8 cellular contexts compared by ENCODE assay signal in the genomic region with DNA sequence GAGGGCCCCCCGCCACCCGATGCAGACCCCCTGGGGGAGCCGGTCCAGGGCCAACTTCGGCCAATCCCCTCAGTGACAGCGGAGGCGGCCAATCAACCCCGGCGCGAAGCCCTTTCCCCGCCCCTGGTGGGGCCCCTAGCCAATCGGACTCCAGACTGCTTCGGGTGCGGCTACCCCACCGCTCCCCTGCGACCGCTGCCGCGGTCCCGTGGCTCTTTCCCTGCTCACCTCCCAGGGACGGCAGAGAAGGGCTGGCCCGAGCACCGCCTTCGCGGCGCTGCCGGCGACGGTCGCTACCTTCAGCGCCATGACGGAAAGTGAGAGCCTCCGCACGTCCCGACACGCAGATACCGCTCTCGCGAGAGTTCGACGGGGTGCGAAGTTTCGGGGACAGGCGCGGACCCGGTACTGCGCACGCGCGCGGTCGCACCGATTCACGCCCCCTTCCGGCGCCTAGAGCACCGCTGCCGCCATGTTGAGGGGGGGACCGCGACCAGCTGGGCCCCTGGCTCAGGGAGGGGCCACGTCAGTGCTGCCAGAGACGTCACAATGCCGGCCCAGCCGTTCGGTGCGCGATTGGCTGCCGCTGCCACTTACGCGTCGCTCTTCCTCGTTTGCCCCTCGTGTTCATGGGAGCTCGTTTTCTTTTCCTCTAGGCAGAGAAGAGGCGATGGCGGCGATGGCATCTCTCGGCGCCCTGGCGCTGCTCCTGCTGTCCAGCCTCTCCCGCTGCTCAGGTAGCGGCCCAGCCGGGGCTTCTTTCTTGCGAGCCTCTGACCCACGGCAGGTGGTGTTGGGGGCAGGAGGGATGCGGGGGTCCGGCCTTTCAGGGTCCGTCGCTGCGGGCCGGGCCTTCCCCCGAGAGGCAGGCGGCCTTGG. TPM values are rescaled to one million over a fixed set of nuclear protein-coding genes. Genes with fewer than 3 reads are reported as not detected.
DNase-seq lines count a peak whose midpoint lies in the region; TF ChIP-seq lines count a peak whose summit lies in the region.

A gene (minus strand): TSS at position 358 of the 879 bp plus-strand sequence. CDS start 49 bp downstream, at position 309.
A gene (plus strand): TSS at position 651 of the 879 bp plus-strand sequence. CDS start 20 bp downstream, at position 671.

- peak; percentile 52 for TF ChIP-seq RAD21 in neural cell (conservative IDR thresholded peaks at IDR 0.05)

- intact Hi-C loops in stomach (cut with DNase I; ENCODE audit: low total_unique reads) = no loop called here

- no peaks in the 10 kb centered on the region for H3K27me3 ChIP-seq in HAP-1 (ENCODE audit: low read depth)
- no peaks in the 10 kb centered on the region for H3K27me3 ChIP-seq in MM.1S (replicated peaks; ENCODE audit: insufficient read depth, low read length)
- no peaks in the 10 kb centered on the region for H3K27me3 ChIP-seq in neural cell (ENCODE audit: insufficient read depth, low read depth, low read length)
- no peaks in the 10 kb centered on the region for H3K27me3 ChIP-seq in stomach

- peak; percentile 97 to 98 for DNase-seq in HAP-1 (ENCODE audit: low spot score in 2 of 2)
- DNase-seq in MM.1S = peak; percentile 94
- DNase-seq in SIG-M5 (lab: John Stamatoyannopoulos, UW) = peak; percentile 73
- peak; percentile 89 for DNase-seq in activated gamma-delta T cell treated with Interleukin-2 at 50 U/mL for 16 hours
- DNase-seq in fibroblast of villous mesenchyme (ENCODE audit: low read depth) = peak; percentile 95
- DNase-seq in stomach = peak; percentile 92

- H3K9me2 ChIP-seq in MM.1S (replicated peaks; ENCODE audit: insufficient read depth, low read length) (no peaks in the 10 kb centered on the region), neural cell (ENCODE audit: insufficient read depth, low read length) (no peaks in the 10 kb centered on the region)

- TF ChIP-seq EP300 in neural cell (conservative IDR thresholded peaks at IDR 0.05; ENCODE audit: poor library complexity, severe bottlenecking) (peak; percentile 56), stomach (IDR thresholded peaks at IDR 0.05) (no peak)

- H3K4me2 ChIP-seq in MM.1S (ENCODE audit: low read depth, low read length) = peak within 1 kb of the TSS; percentile 89
- peak within 1 kb of the TSS; percentile 62 for H3K4me2 ChIP-seq in neural cell (ENCODE audit: low read length)

- H3K36me3 ChIP-seq in ES-I3 (ENCODE audit: insufficient read depth, low read length) (peaks cover 5% of the 10 kb centered on the region), HAP-1 (replicated peaks) (peaks cover 54% of the 10 kb centered on the region), MM.1S (replicated peaks; ENCODE audit: insufficient read depth, low read length) (no peaks in the 10 kb centered on the region), neural cell (ENCODE audit: insufficient read depth, low read length) (no peaks in the 10 kb centered on the region), stomach (peaks cover 8 to 47% (median 40%) of the 10 kb centered on the region in 4 donors)

- H3K27ac ChIP-seq in MM.1S (ENCODE audit: low read length) (peak within 1 kb of the TSS; percentile 84), neural cell (ENCODE audit: low read length) (peak within 1 kb of the TSS; percentile 95), stomach (peak within 1 kb of the TSS; percentile 92 to 96 (median 94))

- peak within 1 kb of the TSS; percentile 45 for H2AFZ ChIP-seq in MM.1S (ENCODE audit: low read length)
- peak within 1 kb of the TSS; percentile 21 for H2AFZ ChIP-seq in neural cell (ENCODE audit: low read depth, low read length)

- H3K4me1 ChIP-seq in ES-I3 (ENCODE audit: insufficient read depth, low read length) (no peaks in the 10 kb centered on the region), HAP-1 (peaks cover 14% of the 10 kb centered on the region), MM.1S (ENCODE audit: low read length) (0 out of 2 replicates have a peak, but pooled peaks cover 6% of the 10 kb centered on the region), stomach (peaks cover 18 to 50% (median 36%) of the 10 kb centered on the region in 4 donors)

- in situ Hi-C loops in HAP-1 (cut with MboI; ENCODE audit: low sequenced_read_pairs) = no loop called here

- H3K9me3 ChIP-seq in ES-I3 (ENCODE audit: control insufficient read depth, insufficient read depth, low read length) (no peaks in the 10 kb centered on the region), HAP-1 (no peaks in the 10 kb centered on the region), MM.1S (replicated peaks; ENCODE audit: insufficient read depth, low read length) (no peaks in the 10 kb centered on the region), neural cell (ENCODE audit: low read length) (no peaks in the 10 kb centered on the region), stomach (peaks cover 0 to 50% (median 19%) of the 10 kb centered on the region in 4 donors)

- H3F3A ChIP-seq in MM.1S (ENCODE audit: insufficient read depth, low read length) (no peaks in the 10 kb centered on the region), neural cell (ENCODE audit: insufficient read depth, low read length, poor library complexity, severe bottlenecking) (no peaks in the 10 kb centered on the region)

- H3K79me2 ChIP-seq in MM.1S (ENCODE audit: low read length) (peaks cover 51% of the 10 kb centered on the region), neural cell (replicated peaks; ENCODE audit: insufficient read depth, low read length) (peaks cover 37% of the 10 kb centered on the region)

- H4K20me1 ChIP-seq in MM.1S (ENCODE audit: insufficient read depth, low read length) (no peaks in the 10 kb centered on the region), neural cell (ENCODE audit: insufficient read depth) (no peaks in the 10 kb centered on the region)

- TF ChIP-seq POLR2A in stomach (IDR thresholded peaks at IDR 0.05) = no peak

- TF ChIP-seq CTCF in MM.1S (IDR thresholded peaks at IDR 0.05; ENCODE audit: low read length) (no peak), fibroblast of villous mesenchyme (IDR thresholded peaks at IDR 0.05; ENCODE audit: insufficient read depth, low read depth, low read length) (no peak), neural cell (IDR thresholded peaks at IDR 0.05; ENCODE audit: poor library complexity, severe bottlenecking) (peak; percentile 70), stomach (IDR thresholded peaks at IDR 0.05) (peak in 1 of 7 experiments; percentile 21)

- H3K9ac ChIP-seq in ES-I3 (ENCODE audit: low read depth, low read length) (peak within 1 kb of the TSS; percentile 89), MM.1S (ENCODE audit: low read length) (peak within 1 kb of the TSS; percentile 94), neural cell (ENCODE audit: low read length) (peak within 1 kb of the TSS; percentile 95)

- 0 to 29% (median 8%) methylated on average over 10 to 89 of the region's 92 CpGs; no CpG with 5 or more reads in 1 of the 5 donors for WGBS in stomach, 5 donors

- peak within 1 kb of the TSS; percentile 100 for H3K4me3 ChIP-seq in HAP-1
- H3K4me3 ChIP-seq in MM.1S (ENCODE audit: low read length) = peak within 1 kb of the TSS; percentile 91
- peak within 1 kb of the TSS; percentile 82 for H3K4me3 ChIP-seq in fibroblast of villous mesenchyme (ENCODE audit: low read depth, low read length)
- H3K4me3 ChIP-seq in neural cell (ENCODE audit: low read length) = peak within 1 kb of the TSS; percentile 83
- peak within 1 kb of the TSS; percentile 62 to 75 (median 72) for H3K4me3 ChIP-seq in stomach

TF ChIP-seq in neural cell, 6 proteins besides CTCF, POLR2A, EP300 and RAD21:
- TF ChIP-seq MXI1 (conservative IDR thresholded peaks at IDR 0.05; ENCODE audit: poor library complexity, severe bottlenecking) = peak; percentile 76
- no peak for TF ChIP-seq EZH2 (IDR thresholded peaks at IDR 0.05; ENCODE audit: borderline replicate concordance, insufficient read depth, low read length, poor library complexity, severe bottlenecking)
- peak; percentile 83 for TF ChIP-seq TAF1 (IDR thresholded peaks at IDR 0.05; ENCODE audit: low read depth)
- TF ChIP-seq, protein P1, sequence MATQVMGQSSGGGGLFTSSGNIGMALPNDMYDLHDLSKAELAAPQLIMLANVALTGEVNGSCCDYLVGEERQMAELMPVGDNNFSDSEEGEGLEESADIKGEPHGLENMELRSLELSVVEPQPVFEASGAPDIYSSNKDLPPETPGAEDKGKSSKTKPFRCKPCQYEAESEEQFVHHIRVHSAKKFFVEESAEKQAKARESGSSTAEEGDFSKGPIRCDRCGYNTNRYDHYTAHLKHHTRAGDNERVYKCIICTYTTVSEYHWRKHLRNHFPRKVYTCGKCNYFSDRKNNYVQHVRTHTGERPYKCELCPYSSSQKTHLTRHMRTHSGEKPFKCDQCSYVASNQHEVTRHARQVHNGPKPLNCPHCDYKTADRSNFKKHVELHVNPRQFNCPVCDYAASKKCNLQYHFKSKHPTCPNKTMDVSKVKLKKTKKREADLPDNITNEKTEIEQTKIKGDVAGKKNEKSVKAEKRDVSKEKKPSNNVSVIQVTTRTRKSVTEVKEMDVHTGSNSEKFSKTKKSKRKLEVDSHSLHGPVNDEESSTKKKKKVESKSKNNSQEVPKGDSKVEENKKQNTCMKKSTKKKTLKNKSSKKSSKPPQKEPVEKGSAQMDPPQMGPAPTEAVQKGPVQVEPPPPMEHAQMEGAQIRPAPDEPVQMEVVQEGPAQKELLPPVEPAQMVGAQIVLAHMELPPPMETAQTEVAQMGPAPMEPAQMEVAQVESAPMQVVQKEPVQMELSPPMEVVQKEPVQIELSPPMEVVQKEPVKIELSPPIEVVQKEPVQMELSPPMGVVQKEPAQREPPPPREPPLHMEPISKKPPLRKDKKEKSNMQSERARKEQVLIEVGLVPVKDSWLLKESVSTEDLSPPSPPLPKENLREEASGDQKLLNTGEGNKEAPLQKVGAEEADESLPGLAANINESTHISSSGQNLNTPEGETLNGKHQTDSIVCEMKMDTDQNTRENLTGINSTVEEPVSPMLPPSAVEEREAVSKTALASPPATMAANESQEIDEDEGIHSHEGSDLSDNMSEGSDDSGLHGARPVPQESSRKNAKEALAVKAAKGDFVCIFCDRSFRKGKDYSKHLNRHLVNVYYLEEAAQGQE (IDR thresholded peaks at IDR 0.05; ENCODE audit: borderline replicate concordance) = peak; percentile 65
- TF ChIP-seq SMC3 (conservative IDR thresholded peaks at IDR 0.05; ENCODE audit: poor library complexity) = peak; percentile 61
- TF ChIP-seq POLR2AphosphoS5 (IDR thresholded peaks at IDR 0.05) = peak; percentile 84

RNA-seq across cellular contexts. Expression of the first gene that starts in this region (rescaled TPM):
- total RNA-seq in fibroblast of villous mesenchyme (37.4 and 40.2 TPM in 2 replicates), stomach (100 to 1,000 TPM in 1 of 5 donors, 10 to 100 TPM in 4; 31.0 to 186 (median 54.0) TPM)
- polyA plus RNA-seq in neural cell (64.7 and 72.7 TPM in 2 replicates), stomach (10 to 100 TPM; 52.3 to 57.7 (median 54.4) TPM)
- 45.1 and 49.7 TPM in 2 replicates for polyA minus RNA-seq in neural cell

RNA-seq across cellular contexts. Expression of the second gene that starts in this region (rescaled TPM):
- total RNA-seq in fibroblast of villous mesenchyme = 122 and 133 TPM in 2 replicates
- polyA plus RNA-seq in neural cell = 186 and 192 TPM in 2 replicates
- 71.1 and 85.2 TPM in 2 replicates for polyA minus RNA-seq in neural cell
- 100 to 1,000 TPM in 3 of 5 donors, 10 to 100 TPM in 2; 13.9 to 186 (median 150) TPM for total RNA-seq in stomach
- polyA plus RNA-seq in stomach = 100 to 1,000 TPM; 554 to 717 (median 646) TPM

Comparison
In these comparisons a context has a peak if more than half of its experiments do, and no peak if none do; other contexts are left out.
1. Peak in every context shown above with its lines: DNase-seq, H3K4me3 ChIP-seq and H3K27ac ChIP-seq.